ENCODE assay signal across 8 cellular contexts in the genomic region with DNA sequence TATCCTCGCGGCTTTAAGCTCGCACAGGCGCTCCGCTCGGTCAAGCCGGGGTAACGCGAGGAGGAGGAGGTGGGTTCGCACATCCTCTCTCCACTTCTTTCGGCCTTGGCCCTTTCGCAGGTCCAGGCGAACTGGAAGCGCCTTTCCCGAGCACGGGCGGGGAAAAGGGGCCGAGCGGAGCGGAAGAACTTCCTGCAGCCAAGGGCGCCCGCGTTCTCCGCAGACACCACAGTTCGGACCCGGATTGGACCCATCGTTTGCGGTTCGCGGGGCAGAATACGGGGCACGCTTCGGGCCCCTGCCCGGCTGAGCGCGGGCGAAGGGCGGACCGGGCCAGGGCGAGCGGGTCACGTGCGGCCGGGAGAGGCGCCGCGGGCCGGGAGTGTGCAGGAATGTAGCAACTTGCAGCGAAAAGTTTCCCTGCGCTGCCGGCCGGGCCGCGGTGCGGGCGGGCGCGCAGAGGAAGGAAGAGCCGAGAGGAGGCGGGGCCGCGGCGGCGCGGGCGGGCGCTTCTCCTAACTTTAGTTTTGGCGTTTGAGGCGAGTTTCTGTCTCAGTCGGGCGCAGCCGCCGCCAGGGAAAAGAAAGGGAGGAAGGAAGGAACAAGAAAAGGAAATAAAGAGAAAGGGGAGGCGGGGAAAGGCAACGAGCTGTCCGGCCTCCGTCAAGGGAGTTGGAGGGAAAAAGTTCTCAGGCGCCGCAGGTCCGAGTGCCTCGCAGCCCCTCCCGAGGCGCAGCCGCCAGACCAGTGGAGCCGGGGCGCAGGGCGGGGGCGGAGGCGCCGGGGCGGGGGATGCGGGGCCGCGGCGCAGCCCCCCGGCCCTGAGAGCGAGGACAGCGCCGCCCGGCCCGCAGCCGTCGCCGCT. TPM values are rescaled to one million over a fixed set of nuclear protein-coding genes. Genes with fewer than 3 reads are reported as not detected.
DNase-seq lines count a peak whose midpoint lies in the region; ATAC-seq and TF ChIP-seq lines count a peak whose summit lies in the region.

A gene (plus strand): TSS at position 552 of the 865 bp plus-strand sequence. CDS start 402 bp downstream, outside the sequence.

- DNase-seq in GM13976 (ENCODE audit: low spot score) = peak; percentile 78
- peak; percentile 95 for DNase-seq in NCI-H226
- DNase-seq in activated CD8-positive, alpha-beta memory T cell treated with anti-CD3 and anti-CD28 coated beads for 24 hours = peak; percentile 84
- DNase-seq in effector CD8-positive, alpha-beta T cell (lab: John Stamatoyannopoulos, UW) = peak; percentile 17
- peak; percentile 93 to 96 for DNase-seq in lung microvascular endothelial cell (ENCODE audit: low read depth in 2 of 2)
- peak; percentile 9 to 54 (median 32) for DNase-seq in stimulated activated CD4-positive, alpha-beta T cell treated with anti-CD3 and anti-CD28 coated beads, TNF-alpha, amount 100 ng/mL, for 1 hour (ENCODE audit: low read depth in 3 of 3, low spot score in 1 of 3)
- DNase-seq in NCI-H1092 treated with DMSO at 0.1 percent for 48 hours (lab: John Stamatoyannopoulos, UW) = no peak

- TF ChIP-seq CTCF in GM13976 (IDR thresholded peaks at IDR 0.05; ENCODE audit: borderline replicate concordance, control extremely low read depth, extremely low read depth, insufficient read depth, missing control alignments) = no peak

- in situ Hi-C loops in GM13976 (cut with MboI; ENCODE audit: low sequenced_read_pairs, unreplicated experiment) = no loop called here

- ATAC-seq in HG02642 (IDR thresholded peaks at IDR 0.05; ENCODE audit: poor library complexity, unreplicated experiment) = peak; percentile 89

RNA-seq across cellular contexts. Expression of the gene that starts here (rescaled TPM):
- total RNA-seq in lung microvascular endothelial cell = 54.5 and 94.6 TPM in 2 replicates
